In genomic region chr3:127889976-127890650, GRCh38 we compare ENCODE assay signal across 13 cellular contexts. TPM values are rescaled to one million over a fixed set of nuclear protein-coding genes. Genes with fewer than 3 reads are reported as not detected.
DNase-seq lines count a peak whose midpoint lies in the region; ATAC-seq, FAIRE-seq and TF ChIP-seq lines count a peak whose summit lies in the region.
"Had no signal": no experiment of that assay in that cellular context is flagged by ENCODE, and none has a peak within 500 bp of the region (broad histone marks: within the 10 kb centered on the region; RNA-seq: fewer than 3 reads in every experiment).

No MANE protein-coding gene starts in this region.

- CTCF ChIA-PET in PC-9 (lab: Charles Lee): no interaction called here

- POLR2A ChIA-PET in PC-9 (lab: Charles Lee; ENCODE audit: unreplicated experiment): no interaction called here

- H3K9me3 ChIP-seq in PC-9 (ENCODE audit: insufficient read depth, low read depth) (peaks cover 29% of the 10 kb centered on the region), pancreas (no peaks in the 10 kb centered on the region), upper lobe of right lung (no peaks in the 10 kb centered on the region)

- H3K27me3 ChIP-seq in PC-9 (ENCODE audit: insufficient read depth, low read depth) (no peaks in the 10 kb centered on the region), pancreas (no peaks in the 10 kb centered on the region), upper lobe of right lung (no peaks in the 10 kb centered on the region)

- peak; percentile 7 to 32 (median 14) for ATAC-seq in pancreas
- ATAC-seq in GM19023 (IDR thresholded peaks at IDR 0.05; ENCODE audit: unreplicated experiment): no peak
- ATAC-seq in upper lobe of right lung: no peak

- no peaks in the 10 kb centered on the region for H4K20me1 ChIP-seq in PC-9 (ENCODE audit: insufficient read depth)

- TF ChIP-seq CTCF in PC-9 (conservative IDR thresholded peaks at IDR 0.05) (no peak), choroid plexus epithelial cell (conservative IDR thresholded peaks at IDR 0.05; ENCODE audit: low read depth, low read length) (peak; percentile 45), pancreas (IDR thresholded peaks at IDR 0.05) (no peak), upper lobe of right lung (IDR thresholded peaks at IDR 0.05) (no peak)

- H2AFZ ChIP-seq in PC-9: no peak overlapping the region

- no peaks in the 10 kb centered on the region for H3K79me2 ChIP-seq in PC-9 (ENCODE audit: low read depth)

- H3K4me1 ChIP-seq in PC-9 (replicated peaks; ENCODE audit: insufficient read depth): 0 out of 2 replicates have a peak, but pooled peaks cover 5% of the 10 kb centered on the region
- H3K4me1 ChIP-seq in pancreas: peaks cover 0 to 21% (median 7%) of the 10 kb centered on the region in 3 donors
- H3K4me1 ChIP-seq in upper lobe of right lung: no peaks in the 10 kb centered on the region

- BruUV-seq in PC-9 (replicated peaks; lab: Mats Ljungman, UMichigan): no TSS peak

- H3K36me3 ChIP-seq in PC-9 (ENCODE audit: low read depth): no peaks in the 10 kb centered on the region
- no peaks in the 10 kb centered on the region for H3K36me3 ChIP-seq in pancreas
- no peaks in the 10 kb centered on the region for H3K36me3 ChIP-seq in upper lobe of right lung

- peak overlapping the region; percentile 85 for H3K27ac ChIP-seq in PC-9
- H3K27ac ChIP-seq in pancreas: peak overlapping the region in 2 of 4 donors; percentile 42 to 46
- no peak overlapping the region for H3K27ac ChIP-seq in upper lobe of right lung
- H3K27ac ChIP-seq: SK-N-MC had no signal

- intact Hi-C loops in PC-9 (cut with micrococcal nuclease; ENCODE audit: unreplicated experiment): loop anchor here (1.0 kb wide), 1 partner anchor 143 kb away; no protein-coding TSS in a partner anchor
- intact Hi-C loops in pancreas (cut with DNase I): no loop called here
- intact Hi-C loops in upper lobe of right lung (cut with DNase I): no loop called here

- H3F3A ChIP-seq in PC-9 (ENCODE audit: insufficient read depth, low read depth): peaks cover 13% of the 10 kb centered on the region

- H3K9me2 ChIP-seq in PC-9 (ENCODE audit: insufficient read depth): no peaks in the 10 kb centered on the region

- DNase-seq in HCEC 1CT (peak; percentile 5), PC-9 (peak in 1 of 2 experiments; percentile 45), choroid plexus epithelial cell (ENCODE audit: low read depth) (peak; percentile 62), pancreas (no peak), upper lobe of right lung (no peak)
- DNase-seq in stimulated activated CD4-positive, alpha-beta T cell treated with anti-CD3 and anti-CD28 coated beads, Interleukin-4, amount 100 ng/mL, for 24 hours: no peak
- DNase-seq: activated CD4-positive, alpha-beta T cell treated with anti-CD3 and anti-CD28 coated beads for 4 hours; amniotic stem cell; kidney glomerular epithelial cell; NCI-H748 treated with DMSO at 0.1 percent for 48 hours had no signal

- H3K4me3 ChIP-seq in PC-9 (no peak overlapping the region), choroid plexus epithelial cell (ENCODE audit: low read depth, low read length) (no peak overlapping the region), pancreas (no peak overlapping the region), upper lobe of right lung (no peak overlapping the region)
- H3K4me3 ChIP-seq: SK-N-MC had no signal

- FAIRE-seq in pancreas (lab: Jason Lieb, UNC): no peak

- H3K4me2 ChIP-seq in PC-9: no peak overlapping the region

- WGBS in pancreas, 2 donors: 76 to 85% methylated on average over 3 of the region's 3 CpGs

RNA-seq across cellular contexts. Expression of gene KBTBD12, which starts 24.9 kb away (rescaled TPM):
- 0.80 and 1.1 TPM in 2 replicates for total RNA-seq in PC-9 (2021)
- total RNA-seq in pancreas: 1 to 10 TPM; 1.2 to 2.9 (median 1.6) TPM
- polyA plus RNA-seq in pancreas: 1 to 10 TPM in 1 of 2 donors, under 1 TPM in 1; 0.68 to 3.7 TPM
- 1.3 TPM for total RNA-seq in upper lobe of right lung
- total RNA-seq: fibroblast of lung had no signal
- polyA plus RNA-seq: fibroblast of lung had no signal

Comparison
In these comparisons a context has a peak if more than half of its experiments do, and no peak if none do; other contexts are left out.
1. DNase-seq: peak in HCEC 1CT (single experiment) and choroid plexus epithelial cell (single experiment); none in pancreas (0 of 6), stimulated activated CD4-positive, alpha-beta T cell treated with anti-CD3 and anti-CD28 coated beads, Interleukin-4, amount 100 ng/mL, for 24 hours (single experiment) and upper lobe of right lung (single experiment).
2. ATAC-seq: peak in pancreas (4 of 4); none in GM19023 (single experiment) and upper lobe of right lung (single experiment).